In the genomic region with DNA sequence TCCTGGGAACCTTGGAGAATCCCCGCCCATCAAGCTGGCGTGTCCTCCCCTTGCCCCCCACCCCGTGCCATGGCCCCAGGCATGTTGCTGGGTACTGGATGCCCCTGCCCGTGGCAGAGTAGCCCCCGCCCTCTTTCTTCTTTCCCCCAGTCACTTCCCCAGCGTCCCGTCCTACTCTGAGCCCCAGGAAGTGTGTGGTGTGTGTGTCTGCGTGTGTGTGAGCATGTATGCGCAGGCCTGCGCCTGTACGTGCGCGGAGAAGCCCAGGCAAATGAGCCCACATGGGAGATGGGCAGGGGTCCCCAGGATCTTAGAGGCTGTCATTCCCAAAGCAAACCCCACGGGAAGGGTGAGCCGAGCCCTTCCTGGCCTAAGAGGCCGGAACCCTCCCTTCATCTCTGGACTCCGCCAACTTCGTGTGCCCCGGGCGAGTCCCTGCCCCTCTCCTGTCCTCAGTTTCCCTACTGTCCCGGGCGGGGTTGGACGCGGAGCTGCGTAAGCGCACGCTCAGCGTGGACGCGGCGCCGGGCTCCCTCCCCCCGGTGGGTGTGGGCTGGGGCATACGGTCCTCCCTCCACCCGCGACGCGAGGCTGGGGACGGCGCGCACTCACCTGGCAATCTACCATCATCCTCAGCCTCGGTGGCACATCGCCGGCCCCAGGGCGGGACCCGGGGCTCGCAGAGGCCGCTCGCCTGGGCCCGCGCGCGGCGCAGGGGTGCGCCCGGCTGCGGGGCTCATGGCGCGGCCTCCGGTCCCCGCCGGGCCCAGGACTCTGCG, we compare ENCODE assay signal across 8 cellular contexts. TPM values are rescaled to one million over a fixed set of nuclear protein-coding genes. Genes with fewer than 3 reads are reported as not detected.
DNase-seq lines count a peak whose midpoint lies in the region; ATAC-seq and TF ChIP-seq lines count a peak whose summit lies in the region.

No MANE protein-coding gene starts in this region.

- TF ChIP-seq CTCF in RWPE1 (conservative IDR thresholded peaks at IDR 0.05; ENCODE audit: low read depth), result no peak
- no peak for TF ChIP-seq CTCF in heart left ventricle (IDR thresholded peaks at IDR 0.05)

- H3K36me3 Mint-ChIP-seq in activated naive CD4-positive, alpha-beta T cell treated with anti-CD3 and anti-CD28 coated beads, Interleukin-2, amount 50 U/mL, for 72 hours, result peaks cover 0 to 16% of the 10 kb centered on the region in 2 donors

- H3K27ac ChIP-seq in RWPE1, result peak overlapping the region; percentile 94
- H3K27ac ChIP-seq in heart left ventricle, result peak overlapping the region in 11 of 12 donors; percentile 71 to 92 (median 86)

- POLR2A ChIA-PET in RWPE1 (lab: Yijun Ruan, JAX; ENCODE audit: low non-redundant PET), result interaction anchor here (1.1 to 1.5 kb wide), 4 partner anchors 13 to 118 kb away, joined by 3 to 6 read pairs (median 4); a partner anchor contains a TSS

- H3K9me3 ChIP-seq in heart left ventricle, result no peaks in the 10 kb centered on the region

- peak overlapping the region; percentile 94 to 95 for H3K27ac Mint-ChIP-seq in activated naive CD4-positive, alpha-beta T cell treated with anti-CD3 and anti-CD28 coated beads, Interleukin-2, amount 50 U/mL, for 72 hours

- peaks cover 6 to 51% (median 37%) of the 10 kb centered on the region in 12 donors for H3K4me1 ChIP-seq in heart left ventricle

- CTCF ChIA-PET in RWPE1 (lab: Yijun Ruan, JAX), result interaction anchor here (0.6 to 2.0 kb wide), 11 partner anchors 15 to 337 kb away, joined by 3 to 17 read pairs (median 4); no protein-coding TSS in a partner anchor

- TF ChIP-seq POLR2A in heart left ventricle (IDR thresholded peaks at IDR 0.05), result no peak

- no peaks in the 10 kb centered on the region for H3K36me3 ChIP-seq in heart left ventricle

- intact Hi-C loops in heart left ventricle (cut with DNase I), result loop anchor here in 8 of 10 donors (5.0 to 10.0 kb wide), 6 partner anchors 96 to 126 kb away; a partner anchor contains a TSS

- no peaks in the 10 kb centered on the region for H3K27me3 ChIP-seq in heart left ventricle

- ATAC-seq in GM18873 (IDR thresholded peaks at IDR 0.05; ENCODE audit: low FRiP score, unreplicated experiment) (peak; percentile 20), HG03159 (IDR thresholded peaks at IDR 0.05; ENCODE audit: unreplicated experiment) (peak; percentile 5), heart left ventricle (peak; percentile 17 to 20 (median 20))
- peak; percentile 35 to 40 for ATAC-seq in activated naive CD4-positive, alpha-beta T cell treated with anti-CD3 and anti-CD28 coated beads, Interleukin-2, amount 50 U/mL, for 72 hours

- WGBS in heart left ventricle, 4 donors, result 3 to 15% (median 10%) methylated on average over 20 to 63 of the region's 63 CpGs

- no peaks in the 10 kb centered on the region for H3K9me3 Mint-ChIP-seq in activated naive CD4-positive, alpha-beta T cell treated with anti-CD3 and anti-CD28 coated beads, Interleukin-2, amount 50 U/mL, for 72 hours

- DNase-seq in AML-193 (lab: John Stamatoyannopoulos, UW) (peak; percentile 13 to 27), RWPE1 (ENCODE audit: low spot score) (peak; percentile 71), heart left ventricle (peak in 3 of 5 donors; percentile 68 to 86 (median 75)), retina (peak; percentile 73), A172 (ENCODE audit: low spot score) (no peak)
- peak in 1 of 2 donors; percentile 59 for DNase-seq in activated naive CD4-positive, alpha-beta T cell treated with anti-CD3 and anti-CD28 coated beads, Interleukin-2, amount 50 U/mL, for 72 hours (ENCODE audit: low spot score in 2 of 2)

- H3K4me3 ChIP-seq in heart left ventricle, result peak overlapping the region; percentile 46 to 88 (median 75)

RNA-seq across cellular contexts. Expression of a gene that starts 15.2 kb away (rescaled TPM):
- 1 to 10 TPM; 3.1 to 7.3 TPM for total RNA-seq in activated naive CD4-positive, alpha-beta T cell treated with anti-CD3 and anti-CD28 coated beads, Interleukin-2, amount 50 U/mL, for 72 hours
- total RNA-seq in heart left ventricle, result 10 to 100 TPM in 2 of 9 donors, 1 to 10 TPM in 7; 4.6 to 22.5 (median 7.1) TPM
- polyA plus RNA-seq in heart left ventricle, result 1 to 10 TPM; 5.4 to 7.0 TPM
- 0.96 and 3.1 TPM in 2 replicates for total RNA-seq in A172 (2014; rRNA removed; shearing (Covaris generic))

RNA-seq across cellular contexts. Expression of a gene that starts 27.5 kb away (rescaled TPM):
- total RNA-seq in activated naive CD4-positive, alpha-beta T cell treated with anti-CD3 and anti-CD28 coated beads, Interleukin-2, amount 50 U/mL, for 72 hours, result 10 to 100 TPM; 45.3 to 77.0 TPM
- 10 to 100 TPM; 17.8 to 70.1 (median 26.6) TPM for total RNA-seq in heart left ventricle
- 10 to 100 TPM; 18.3 to 24.8 TPM for polyA plus RNA-seq in heart left ventricle
- total RNA-seq in A172 (2014; rRNA removed; shearing (Covaris generic)), result 26.2 and 38.2 TPM in 2 replicates
